Comparison of ENCODE assay signal across 13 cellular contexts in the genomic region with DNA sequence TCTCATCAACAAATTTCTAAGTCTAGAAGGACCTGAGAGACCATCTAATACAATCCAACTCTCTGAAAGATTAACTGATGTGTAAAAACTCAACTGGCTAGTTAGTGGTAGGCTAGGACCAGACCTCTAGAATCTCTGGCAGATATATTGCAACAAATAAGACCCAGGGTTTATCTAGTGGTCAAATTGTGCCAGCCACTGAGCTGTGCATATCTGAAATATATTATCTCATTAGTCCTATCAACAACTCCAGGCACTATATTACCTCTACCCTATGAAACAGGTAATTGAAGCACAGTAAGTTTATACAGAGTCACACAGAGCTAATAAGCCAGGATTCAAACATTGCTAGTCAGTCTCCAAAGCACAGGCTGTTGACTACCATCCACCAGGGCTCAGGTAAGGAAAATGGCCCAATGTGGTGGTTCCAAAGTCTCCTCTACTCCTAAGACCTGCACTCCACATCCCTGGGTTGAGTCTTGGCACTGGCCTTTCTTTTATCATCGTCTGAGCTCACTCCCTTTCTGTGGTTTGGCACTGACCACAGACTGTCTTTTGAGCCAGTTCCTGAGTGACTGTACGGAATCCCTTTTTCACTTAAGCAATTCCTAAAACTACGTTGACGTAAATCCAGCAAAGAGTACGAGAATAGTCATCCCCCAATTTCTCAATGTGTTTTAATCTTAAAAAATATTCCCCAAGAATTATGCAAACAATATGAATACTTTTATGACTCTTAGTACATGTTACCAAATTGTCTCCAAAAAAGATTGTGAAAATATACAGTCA. TPM values are rescaled to one million over a fixed set of nuclear protein-coding genes. Genes with fewer than 3 reads are reported as not detected.
A peak's percentile ranks its signal among the peaks of the same experiment; 100 is the strongest.
DNase-seq lines count a peak whose midpoint lies in the region; ATAC-seq and TF ChIP-seq lines count a peak whose summit lies in the region.
"Had no signal": no experiment of that assay in that cellular context is flagged by ENCODE, and none has a peak within 500 bp of the region (broad histone marks: within the 10 kb centered on the region; RNA-seq: fewer than 3 reads in every experiment).

No MANE protein-coding gene starts in this region.

- in situ Hi-C loops in astrocyte of the spinal cord (cut with HindIII; ENCODE audit: low sequenced_read_pairs): no loop called here

- peaks cover 0 to under 1% of the 10 kb centered on the region in 2 donors for H3K9me3 ChIP-seq in left lung
- no peaks in the 10 kb centered on the region for H3K9me3 ChIP-seq in neural progenitor cell (ENCODE audit: low read depth)

- DNase-seq in A172 (ENCODE audit: low spot score) (peak; percentile 86), HS-27A (ENCODE audit: low read depth) (peak; percentile 33), astrocyte of the spinal cord (ENCODE audit: low read depth, low spot score) (peak; percentile 89), left lung (peak in 1 of 2 donors; percentile 50), neural progenitor cell (ENCODE audit: low spot score) (no peak), globus pallidus (ENCODE audit: low spot score) (no peak)
- no peak for DNase-seq in activated T-cell treated with anti-CD3 and anti-CD28 coated beads, Interleukin-2, amount 50 U/mL, for 4 hours
- DNase-seq: activated B cell treated with CpG ODN at 0.5 μM for 24 hours, C1 segment of cervical spinal cord, H7, NCI-H774, posterior cingulate gyrus had no signal

- ATAC-seq in left lung (peak; percentile 91), GM21576 (IDR thresholded peaks at IDR 0.05; ENCODE audit: unreplicated experiment) (no peak)
- ATAC-seq in activated T-cell treated with anti-CD3 and anti-CD28 coated beads, Interleukin-2, amount 50 U/mL, for 4 hours: no peak

- H3K27ac ChIP-seq in left lung (no peak overlapping the region), neural progenitor cell (no peak overlapping the region)

- no peak overlapping the region for H3K4me2 ChIP-seq in neural progenitor cell

- no peak overlapping the region for H3K4me3 Mint-ChIP-seq in neural progenitor cell
- H3K4me3 Mint-ChIP-seq in activated T-cell treated with anti-CD3 and anti-CD28 coated beads, Interleukin-2, amount 50 U/mL, for 4 hours: no peak overlapping the region
- H3K4me3 Mint-ChIP-seq: activated B cell treated with CpG ODN at 0.5 μM for 24 hours had no signal

- intact Hi-C loops in left lung (cut with DNase I): no loop called here

- no peak overlapping the region for H3K27ac Mint-ChIP-seq in neural progenitor cell
- H3K27ac Mint-ChIP-seq: activated B cell treated with CpG ODN at 0.5 μM for 24 hours had no signal

- no peaks in the 10 kb centered on the region for H4K20me1 ChIP-seq in neural progenitor cell (ENCODE audit: low read depth)

- no peaks in the 10 kb centered on the region for H3F3A ChIP-seq in neural progenitor cell (ENCODE audit: low read depth)

- H3K9ac ChIP-seq in neural progenitor cell: no peak overlapping the region

- H3K9me3 Mint-ChIP-seq in neural progenitor cell: no peaks in the 10 kb centered on the region
- H3K9me3 Mint-ChIP-seq in activated T-cell treated with anti-CD3 and anti-CD28 coated beads, Interleukin-2, amount 50 U/mL, for 4 hours: no peaks in the 10 kb centered on the region
- H3K9me3 Mint-ChIP-seq: activated B cell treated with CpG ODN at 0.5 μM for 24 hours had no signal

- no peaks in the 10 kb centered on the region for H3K27me3 ChIP-seq in left lung
- no peaks in the 10 kb centered on the region for H3K27me3 ChIP-seq in neural progenitor cell

- no peak for TF ChIP-seq CTCF in astrocyte of the spinal cord (IDR thresholded peaks at IDR 0.05; ENCODE audit: low read depth, low read length)
- TF ChIP-seq CTCF in left lung (IDR thresholded peaks at IDR 0.05): no peak
- no peak for TF ChIP-seq CTCF in neural progenitor cell (IDR thresholded peaks at IDR 0.05)

- H3K36me3 Mint-ChIP-seq in neural progenitor cell: no peaks in the 10 kb centered on the region
- no peaks in the 10 kb centered on the region for H3K36me3 Mint-ChIP-seq in activated T-cell treated with anti-CD3 and anti-CD28 coated beads, Interleukin-2, amount 50 U/mL, for 4 hours (ENCODE audit: insufficient read depth)

- H3K27me3 Mint-ChIP-seq in neural progenitor cell (ENCODE audit: insufficient read depth, low read depth): no peaks in the 10 kb centered on the region
- H3K27me3 Mint-ChIP-seq in activated T-cell treated with anti-CD3 and anti-CD28 coated beads, Interleukin-2, amount 50 U/mL, for 4 hours (ENCODE audit: low read depth): no peaks in the 10 kb centered on the region
- H3K27me3 Mint-ChIP-seq: activated B cell treated with CpG ODN at 0.5 μM for 24 hours had no signal

- peaks cover 0 to 8% of the 10 kb centered on the region in 2 donors for H3K4me1 ChIP-seq in left lung
- H3K4me1 ChIP-seq in neural progenitor cell: no peaks in the 10 kb centered on the region

- H2AFZ ChIP-seq in neural progenitor cell (replicated peaks): no peak overlapping the region

- H3K36me3 ChIP-seq in left lung (no peaks in the 10 kb centered on the region), neural progenitor cell (no peaks in the 10 kb centered on the region)

- no peaks in the 10 kb centered on the region for H3K79me2 ChIP-seq in neural progenitor cell (ENCODE audit: low read depth)

- H3K4me1 Mint-ChIP-seq in neural progenitor cell: no peaks in the 10 kb centered on the region
- no peaks in the 10 kb centered on the region for H3K4me1 Mint-ChIP-seq in activated T-cell treated with anti-CD3 and anti-CD28 coated beads, Interleukin-2, amount 50 U/mL, for 4 hours (ENCODE audit: low read depth)

- H3K4me3 ChIP-seq in astrocyte of the spinal cord (ENCODE audit: low read depth, low read length) (no peak overlapping the region), left lung (no peak overlapping the region), neural progenitor cell (no peak overlapping the region)

RNA-seq across cellular contexts. Expression of a gene that starts 11.9 kb away (rescaled TPM):
- total RNA-seq in A172 (2014; rRNA removed; shearing (Covaris generic)): 6.9 and 8.1 TPM in 2 replicates
- 10 to 100 TPM; 37.0 to 47.8 TPM for total RNA-seq in left lung
- total RNA-seq in neural progenitor cell (ENCODE audit: low replicate concordance): 0.90 and 1.4 TPM in 2 replicates
- under 1 TPM in 2 of 3 donors, not detected in 1; 0.10 to 0.19 TPM for total RNA-seq in activated T-cell treated with anti-CD3 and anti-CD28 coated beads, Interleukin-2, amount 50 U/mL, for 4 hours
- total RNA-seq: activated B cell treated with CpG ODN at 0.5 μM for 24 hours had no signal

Comparison
In these comparisons a context has a peak if more than half of its experiments do, and no peak if none do; other contexts are left out.
1. DNase-seq: peak in A172 (single experiment), HS-27A (single experiment) and astrocyte of the spinal cord (single experiment); none in neural progenitor cell (single experiment), activated T-cell treated with anti-CD3 and anti-CD28 coated beads, Interleukin-2, amount 50 U/mL, for 4 hours (single experiment) and globus pallidus (single experiment).